ENCODE assay signal across 19 cellular contexts in the genomic region with DNA sequence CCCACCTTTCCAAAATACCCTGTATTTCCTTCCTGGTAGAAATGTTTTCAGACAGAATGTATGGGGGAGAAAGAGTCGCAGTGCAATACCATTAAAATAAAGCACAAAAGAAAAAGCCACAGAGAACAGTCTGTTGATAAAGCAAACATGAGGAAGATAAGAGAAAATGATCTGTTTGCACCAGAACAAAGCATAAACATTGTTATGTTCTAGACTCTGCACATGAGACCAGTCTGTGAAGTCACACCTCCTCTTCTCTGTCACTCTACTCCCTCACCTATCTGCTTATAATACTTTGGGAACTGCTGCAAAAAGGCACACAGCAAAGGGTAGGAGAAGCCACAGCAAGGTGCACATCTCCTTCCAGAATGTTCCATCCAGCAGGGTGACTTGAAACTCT.
DNase-seq lines count a peak whose midpoint lies in the region; ATAC-seq, FAIRE-seq and TF ChIP-seq lines count a peak whose summit lies in the region.
"Had no signal": no experiment of that assay in that cellular context is flagged by ENCODE, and none has a peak within 500 bp of the region (broad histone marks: within the 10 kb centered on the region; RNA-seq: fewer than 3 reads in every experiment).

No MANE protein-coding gene starts in this region.

- TF ChIP-seq EP300 in HepG2 (IDR thresholded peaks at IDR 0.05; ENCODE audit: low read depth in 2 of 2, low read length in 2 of 2), result no peak
- TF ChIP-seq EP300 in HepG2 (CRISPR knock-in tag; IDR thresholded peaks at IDR 0.05; ENCODE audit: borderline replicate concordance), result no peak
- no peak for TF ChIP-seq EP300 in neural cell (conservative IDR thresholded peaks at IDR 0.05; ENCODE audit: poor library complexity, severe bottlenecking)

- ATAC-seq in HepG2 (peak; percentile 52), right lobe of liver (no peak)

- WGBS in HepG2 (ENCODE audit: low lambda C conversion rate), result 30% methylated on average over 1 of the region's 1 CpG
- WGBS in right lobe of liver (ENCODE audit: insufficient coverage, low coverage, low lambda C conversion rate, missing lambda C conversion rate), result 85% methylated on average over 1 of the region's 1 CpG
- 83% methylated on average over 1 of the region's 1 CpG for WGBS in hepatocyte (ENCODE audit: low lambda C conversion rate, missing lambda C conversion rate)

- in situ Hi-C loops in HepG2 (cut with HindIII; ENCODE audit: extremely low pct_ligation_motif_present, low pct_unique_long_range_greater_than_20kb), result no loop called here

- H3K9me3 ChIP-seq in HepG2 (ENCODE audit: low read length) (no peaks in the 10 kb centered on the region), right lobe of liver (no peaks in the 10 kb centered on the region), neural cell (ENCODE audit: low read length) (no peaks in the 10 kb centered on the region), hepatocyte (ENCODE audit: low read depth) (no peaks in the 10 kb centered on the region)
- H3K9me3 ChIP-seq: HAP-1 had no signal

- H2AFZ ChIP-seq in HepG2 (ENCODE audit: low read length) (no peak overlapping the region), neural cell (ENCODE audit: low read depth, low read length) (no peak overlapping the region), hepatocyte (no peak overlapping the region)

- POLR2A ChIA-PET in HepG2 (lab: Yijun Ruan, JAX), result no interaction called here

- DNase-seq in HepG2 (ENCODE audit: low spot score), result peak; percentile 50
- no peak for DNase-seq in right lobe of liver
- peak; percentile 35 for DNase-seq in NCI-H146 (lab: John Stamatoyannopoulos, UW)
- no peak for DNase-seq in hepatocyte (ENCODE audit: low spot score)
- DNase-seq in iPS-NIHi7 (ENCODE audit: extremely low spot score), result no peak
- DNase-seq: C1 segment of cervical spinal cord; Calu3; CD4-positive, alpha-beta memory T cell; COR-L47; DMS79; EL; GDM1; GOT3; HFFc6 had no signal

- no peaks in the 10 kb centered on the region for H3K27me3 ChIP-seq in HepG2 (ENCODE audit: control insufficient read depth in 1 of 2, insufficient read depth in 2 of 2, low read length in 2 of 2)
- no peaks in the 10 kb centered on the region for H3K27me3 ChIP-seq in right lobe of liver
- no peaks in the 10 kb centered on the region for H3K27me3 ChIP-seq in neural cell (ENCODE audit: insufficient read depth, low read depth, low read length)
- no peaks in the 10 kb centered on the region for H3K27me3 ChIP-seq in hepatocyte

- H3K9me2 ChIP-seq in neural cell (ENCODE audit: insufficient read depth, low read length) (no peaks in the 10 kb centered on the region), hepatocyte (replicated peaks; ENCODE audit: insufficient read depth) (no peaks in the 10 kb centered on the region)

- H3K79me2 ChIP-seq in HepG2 (ENCODE audit: insufficient read depth, low read length) (no peaks in the 10 kb centered on the region), neural cell (replicated peaks; ENCODE audit: insufficient read depth, low read length) (no peaks in the 10 kb centered on the region), hepatocyte (no peaks in the 10 kb centered on the region)

- no TSS peak for BruUV-seq in HepG2 (replicated peaks; lab: Mats Ljungman, UMichigan)

- no peaks in the 10 kb centered on the region for H4K20me1 ChIP-seq in HepG2 (ENCODE audit: insufficient read depth, low read length)
- no peaks in the 10 kb centered on the region for H4K20me1 ChIP-seq in neural cell (ENCODE audit: insufficient read depth)
- H4K20me1 ChIP-seq in hepatocyte (ENCODE audit: insufficient read depth, poor library complexity, severe bottlenecking), result no peaks in the 10 kb centered on the region

- H3K27ac ChIP-seq in HepG2 (ENCODE audit: extremely low read length, insufficient read depth, low read length) (no peak overlapping the region), right lobe of liver (no peak overlapping the region), neural cell (ENCODE audit: low read length) (peak overlapping the region; percentile 17), hepatocyte (no peak overlapping the region)

- CTCF ChIA-PET in HepG2 (lab: Yijun Ruan, JAX; ENCODE audit: low intra/inter-chr PET ratio, low total read pairs), result no interaction called here

- peaks cover 5% of the 10 kb centered on the region for H3F3A ChIP-seq in neural cell (ENCODE audit: insufficient read depth, low read length, poor library complexity, severe bottlenecking)

- TF ChIP-seq CTCF in HepG2 (CRISPR knock-in tag; IDR thresholded peaks at IDR 0.05) (no peak), right lobe of liver (IDR thresholded peaks at IDR 0.05) (no peak), neural cell (IDR thresholded peaks at IDR 0.05; ENCODE audit: poor library complexity, severe bottlenecking) (no peak), hepatocyte (IDR thresholded peaks at IDR 0.05; ENCODE audit: poor library complexity) (no peak)

- TF ChIP-seq POLR2A in HepG2 (IDR thresholded peaks at IDR 0.05; ENCODE audit: insufficient read depth in 1 of 2, low read depth in 2 of 2, low read length in 2 of 2) (no peak), right lobe of liver (IDR thresholded peaks at IDR 0.05) (no peak)

- H3K4me3 ChIP-seq in HepG2 (replicated peaks in 1 of 3; ENCODE audit: insufficient read depth in 1 of 3, low read depth in 2 of 3, low read length in 3 of 3), result no peak overlapping the region
- no peak overlapping the region for H3K4me3 ChIP-seq in right lobe of liver
- no peak overlapping the region for H3K4me3 ChIP-seq in neural cell (ENCODE audit: low read length)
- no peak overlapping the region for H3K4me3 ChIP-seq in hepatocyte
- H3K4me3 ChIP-seq: HAP-1 had no signal

- no peaks in the 10 kb centered on the region for H3K36me3 ChIP-seq in HepG2 (replicated peaks in 1 of 2; ENCODE audit: control insufficient read depth in 1 of 2, insufficient read depth in 2 of 2, low read length in 2 of 2)
- no peaks in the 10 kb centered on the region for H3K36me3 ChIP-seq in right lobe of liver
- no peaks in the 10 kb centered on the region for H3K36me3 ChIP-seq in neural cell (ENCODE audit: insufficient read depth, low read length)
- no peaks in the 10 kb centered on the region for H3K36me3 ChIP-seq in hepatocyte (replicated peaks; ENCODE audit: insufficient read depth, low read depth)
- H3K36me3 ChIP-seq: HAP-1 had no signal

- FAIRE-seq in HepG2 (lab: Jason Lieb, UNC), result no peak
- FAIRE-seq: GM12891, GM18507, H54 had no signal

- TF ChIP-seq RAD21 in HepG2 (CRISPR knock-in tag; IDR thresholded peaks at IDR 0.05), result no peak
- no peak for TF ChIP-seq RAD21 in neural cell (conservative IDR thresholded peaks at IDR 0.05)

- H3K4me1 ChIP-seq in HepG2 (ENCODE audit: insufficient read depth, low read length) (peaks cover 9% of the 10 kb centered on the region), right lobe of liver (no peaks in the 10 kb centered on the region), hepatocyte (ENCODE audit: insufficient read depth) (no peaks in the 10 kb centered on the region)

- intact Hi-C loops in HepG2 (cut with micrococcal nuclease; ENCODE audit: unreplicated experiment) (no loop called here), right lobe of liver (cut with DNase I) (no loop called here)

- H3K4me2 ChIP-seq in HepG2 (ENCODE audit: low read depth, low read length) (no peak overlapping the region), neural cell (ENCODE audit: low read length) (no peak overlapping the region), hepatocyte (no peak overlapping the region)

- H3K9ac ChIP-seq in HepG2 (ENCODE audit: insufficient read depth, low read depth, low read length), result no peak overlapping the region
- no peak overlapping the region for H3K9ac ChIP-seq in neural cell (ENCODE audit: low read length)

TF ChIP-seq in HepG2, 621 proteins besides CTCF, POLR2A, EP300 and RAD21 (continues in another document):
- no peak for TF ChIP-seq ZNF280B (CRISPR knock-in tag; IDR thresholded peaks at IDR 0.05; ENCODE audit: borderline replicate concordance)

TF ChIP-seq in neural cell, 6 proteins besides CTCF, POLR2A, EP300 and RAD21:
- TF ChIP-seq MXI1 (conservative IDR thresholded peaks at IDR 0.05; ENCODE audit: poor library complexity, severe bottlenecking) (no peak), TAF1 (IDR thresholded peaks at IDR 0.05; ENCODE audit: low read depth) (no peak), EZH2 (IDR thresholded peaks at IDR 0.05; ENCODE audit: borderline replicate concordance, insufficient read depth, low read length, poor library complexity, severe bottlenecking) (no peak)
TF ChIP-seq in neural cell: peak in this region for 0.

Comparison
In these comparisons a context has a peak if more than half of its experiments do, and no peak if none do; other contexts are left out.
1. DNase-seq: peak in HepG2 (single experiment) and NCI-H146 (single experiment); none in right lobe of liver (0 of 3), hepatocyte (single experiment) and iPS-NIHi7 (single experiment).